Comparison of ENCODE assay signal across 8 cellular contexts in genomic region chr15:77187751-77188464, GRCh38.
DNase-seq lines count a peak whose midpoint lies in the region; ATAC-seq, FAIRE-seq and TF ChIP-seq lines count a peak whose summit lies in the region.

No MANE protein-coding gene starts in this region.

- CTCF ChIA-PET in GM12878 (lab: Yijun Ruan, JAX): interaction anchor here (0.7 to 18.9 kb wide), 47 partner anchors 8 to 675 kb away, joined by 3 to 455 read pairs (median 5); partner anchors contain the start of gene HMG20A

- H3K4me1 ChIP-seq in Karpas-422 (ENCODE audit: low read length) (peaks cover 17% of the 10 kb centered on the region), GM12878 (ENCODE audit: control insufficient read depth, insufficient read depth, low read length) (peaks cover 52% of the 10 kb centered on the region), liver (ENCODE audit: control insufficient read depth in 4 of 4, insufficient read depth in 4 of 4, low read length in 3 of 4) (peaks cover 0 to 8% (median 4%) of the 10 kb centered on the region in 4 donors), upper lobe of left lung (peaks cover 42 to 63% (median 52%) of the 10 kb centered on the region in 4 donors)

- H3K9me2 ChIP-seq in Karpas-422 (replicated peaks; ENCODE audit: insufficient read depth, low read length): no peaks in the 10 kb centered on the region

- DNase-seq in Karpas-422: peak; percentile 67
- peak; percentile 73 for DNase-seq in GM12878 (ENCODE audit: low read depth, low spot score)
- DNase-seq in upper lobe of left lung: peak in 1 of 2 donors; percentile 52
- no peak for DNase-seq in NCI-H1417 (lab: John Stamatoyannopoulos, UW)
- DNase-seq in NCI-H1436 treated with DMSO at 0.1 percent for 48 hours (lab: John Stamatoyannopoulos, UW): no peak
- DNase-seq in cerebellar nuclear complex (lab: John Stamatoyannopoulos, UW): no peak

- H3K27ac ChIP-seq in Karpas-422 (ENCODE audit: low read length): no peak overlapping the region
- peak overlapping the region; percentile 64 for H3K27ac ChIP-seq in GM12878 (ENCODE audit: control insufficient read depth, insufficient read depth)
- H3K27ac ChIP-seq in liver (ENCODE audit: low read depth in 1 of 2, low read length in 2 of 2): peak overlapping the region; percentile 25 to 53
- H3K27ac ChIP-seq in upper lobe of left lung: peak overlapping the region; percentile 62 to 84 (median 76)

- ATAC-seq in GM18873 (IDR thresholded peaks at IDR 0.05; ENCODE audit: low FRiP score, unreplicated experiment) (peak; percentile 62), GM12878 (peak; percentile 77), upper lobe of left lung (ENCODE audit: low FRiP score in 2 of 2) (peak; percentile 47 to 89)

- H3K36me3 ChIP-seq in Karpas-422 (ENCODE audit: insufficient read depth, low read length) (no peaks in the 10 kb centered on the region), GM12878 (ENCODE audit: control insufficient read depth in 2 of 2, insufficient read depth in 2 of 2, low read length in 1 of 2) (no peaks in the 10 kb centered on the region), liver (ENCODE audit: control insufficient read depth in 4 of 4, insufficient read depth in 3 of 4, low read depth in 1 of 4, low read length in 3 of 4) (no peaks in the 10 kb centered on the region), upper lobe of left lung (no peaks in the 10 kb centered on the region)

- BruUV-seq in GM12878 (replicated peaks; lab: Mats Ljungman, UMichigan): no TSS peak

- H3K79me2 ChIP-seq in Karpas-422 (ENCODE audit: low read length): no peaks in the 10 kb centered on the region
- H3K79me2 ChIP-seq in GM12878 (ENCODE audit: control insufficient read depth, insufficient read depth, low read length): no peaks in the 10 kb centered on the region

- no peaks in the 10 kb centered on the region; the same call in 1 of the 2 replicates for H4K20me1 ChIP-seq in Karpas-422 (ENCODE audit: insufficient read depth, low read depth, low read length)
- H4K20me1 ChIP-seq in GM12878 (ENCODE audit: control insufficient read depth, insufficient read depth): no peaks in the 10 kb centered on the region

- TF ChIP-seq CTCF in GM12878 (IDR thresholded peaks at IDR 0.05 in 2 of 3, conservative IDR thresholded peaks at IDR 0.05 in 1 of 3; ENCODE audit: control insufficient read depth in 2 of 3, extremely low read depth in 1 of 3, insufficient read depth in 1 of 3, low read depth in 3 of 3, low read length in 3 of 3) (no peak), liver (IDR thresholded peaks at IDR 0.05; ENCODE audit: low read depth, low read length, missing input control) (no peak), upper lobe of left lung (IDR thresholded peaks at IDR 0.05) (no peak)

- H3K4me2 ChIP-seq in Karpas-422 (ENCODE audit: low read depth, low read length, poor library complexity, severe bottlenecking) (peak overlapping the region; percentile 51), GM12878 (ENCODE audit: control insufficient read depth, insufficient read depth) (peak overlapping the region; percentile 49)

- FAIRE-seq in GM12878 (lab: Jason Lieb, UNC): peak; percentile 59

- H3K4me3 ChIP-seq in Karpas-422 (ENCODE audit: low read length): no peak overlapping the region
- no peak overlapping the region for H3K4me3 ChIP-seq in GM12878
- H3K4me3 ChIP-seq in liver (ENCODE audit: low read depth in 1 of 3, low read length in 3 of 3): no peak overlapping the region
- no peak overlapping the region for H3K4me3 ChIP-seq in upper lobe of left lung

- TF ChIP-seq RAD21 in GM12878 (IDR thresholded peaks at IDR 0.05; ENCODE audit: insufficient read depth, low read depth, low read length) (no peak), liver (IDR thresholded peaks at IDR 0.05) (peak; percentile 42 to 47)

- TF ChIP-seq EP300 in GM12878 (IDR thresholded peaks at IDR 0.05; ENCODE audit: borderline replicate concordance in 1 of 2, control insufficient read depth in 1 of 2, low read depth in 2 of 2, low read length in 2 of 2): peak; percentile 76 to 88; a peak in 3 of 4 replicates
- peak in 2 of 4 donors; percentile 89 to 92 for TF ChIP-seq EP300 in upper lobe of left lung (IDR thresholded peaks at IDR 0.05)

- in situ Hi-C loops in GM12878 (cut with MboI): loop anchor here (5.0 kb wide), 2 partner anchors 309 to 354 kb away; no protein-coding TSS in a partner anchor

- H3K9ac ChIP-seq in Karpas-422 (ENCODE audit: low read length) (no peak overlapping the region), GM12878 (ENCODE audit: control insufficient read depth, insufficient read depth, low read length) (0 out of 2 replicates have a peak overlapping the region, but pooled peaks have one; percentile 10), liver (ENCODE audit: low read depth in 1 of 2, low read length in 2 of 2) (peak overlapping the region in 1 of 2 donors; percentile 5)

- RAD21 ChIA-PET in GM12878 (lab: Charles Lee; ENCODE audit: unreplicated experiment): interaction anchor here (0.6 to 15.0 kb wide), 32 partner anchors 8 to 705 kb away, joined by 3 to 286 read pairs (median 7); partner anchors contain the start of gene HMG20A

- TF ChIP-seq POLR2A in GM12878 (IDR thresholded peaks at IDR 0.05; ENCODE audit: low read depth, low read length): no peak
- TF ChIP-seq POLR2A in upper lobe of left lung (IDR thresholded peaks at IDR 0.05): no peak

- intact Hi-C loops in GM12878 (cut with micrococcal nuclease; ENCODE audit: unreplicated experiment): loop anchor here (5.0 to 10.0 kb wide), 2 partner anchors 203 to 444 kb away; partner anchors contain the start of gene LINGO1

- H3K27me3 ChIP-seq in Karpas-422 (ENCODE audit: low read length) (no peaks in the 10 kb centered on the region), GM12878 (replicated peaks in 1 of 2; ENCODE audit: control insufficient read depth in 2 of 2, insufficient read depth in 2 of 2, low read length in 1 of 2) (no peaks in the 10 kb centered on the region), liver (ENCODE audit: control insufficient read depth in 4 of 4, insufficient read depth in 4 of 4, low read length in 3 of 4) (no peaks in the 10 kb centered on the region), upper lobe of left lung (no peaks in the 10 kb centered on the region)

- H3K9me3 ChIP-seq in Karpas-422 (ENCODE audit: low read length): no peaks in the 10 kb centered on the region
- H3K9me3 ChIP-seq in GM12878 (replicated peaks; ENCODE audit: control insufficient read depth, insufficient read depth, low read length): no peaks in the 10 kb centered on the region
- H3K9me3 ChIP-seq in liver (ENCODE audit: control insufficient read depth in 4 of 4, low read length in 3 of 4): no peaks in the 10 kb centered on the region
- no peaks in the 10 kb centered on the region for H3K9me3 ChIP-seq in upper lobe of left lung

- SMC1A ChIA-PET in GM12878 (lab: Charles Lee; ENCODE audit: uncharacterized antibody, unreplicated experiment): interaction anchor here (0.6 to 15.7 kb wide), 48 partner anchors 8 to 634 kb away, joined by 3 to 365 read pairs (median 6); partner anchors contain the start of genes HMG20A and PEAK1

- POLR2A ChIA-PET in GM12878 (lab: Charles Lee): interaction anchor here (1.1 to 3.0 kb wide), 11 partner anchors 67 to 355 kb away, joined by 3 to 16 read pairs (median 5); no protein-coding TSS in a partner anchor

- no peak overlapping the region for H2AFZ ChIP-seq in Karpas-422 (ENCODE audit: low read length)
- H2AFZ ChIP-seq in GM12878 (ENCODE audit: control insufficient read depth, low read depth, low read length): no peak overlapping the region

- 13% methylated on average over 4 of the region's 4 CpGs for WGBS in GM12878 (ENCODE audit: insufficient coverage, insufficient replicate concordance, low lambda C conversion rate, missing lambda C conversion rate)
- 73% methylated on average over 4 of the region's 4 CpGs for WGBS in liver
- 32 to 42% methylated on average over 4 of the region's 4 CpGs for WGBS in upper lobe of left lung, 2 donors

TF ChIP-seq in GM12878, 131 proteins besides CTCF, POLR2A, EP300 and RAD21 (continues in another document):
- peak; percentile 72; the same call in 1 of the 2 replicates for TF ChIP-seq TCF3 (IDR thresholded peaks at IDR 0.05; ENCODE audit: borderline replicate concordance, insufficient read depth, low read depth, low read length)
- TF ChIP-seq MYB (IDR thresholded peaks at IDR 0.05; ENCODE audit: borderline replicate concordance, low read depth, low read length): no peak
- TF ChIP-seq PAX5 (IDR thresholded peaks at IDR 0.05; ENCODE audit: borderline replicate concordance, low read depth, low read length): no peak; the same call in 1 of the 2 replicates
- TF ChIP-seq DPF2 (IDR thresholded peaks at IDR 0.05): peak; percentile 95
- TF ChIP-seq ZNF24 (IDR thresholded peaks at IDR 0.05): 0 out of 2 replicates have a peak, but pooled peaks have one; percentile 8
- peak; percentile 65 for TF ChIP-seq BCL11A (IDR thresholded peaks at IDR 0.05; ENCODE audit: low read depth, low read length)
- no peak for TF ChIP-seq YBX1 (IDR thresholded peaks at IDR 0.05)
- TF ChIP-seq GATAD2B (conservative IDR thresholded peaks at IDR 0.05; ENCODE audit: low read depth): peak; percentile 93
- no peak for TF ChIP-seq FOS (IDR thresholded peaks at IDR 0.05; ENCODE audit: borderline replicate concordance, extremely low read depth, insufficient read length)
- TF ChIP-seq NR2F1 (conservative IDR thresholded peaks at IDR 0.05): peak; percentile 80
- peak; percentile 80; the same call in 1 of the 2 replicates for TF ChIP-seq TCF12 (IDR thresholded peaks at IDR 0.05; ENCODE audit: low read depth, low read length)
- peak; percentile 72 for TF ChIP-seq ATF7 (IDR thresholded peaks at IDR 0.05; ENCODE audit: low read depth)

TF ChIP-seq in liver, 16 proteins besides CTCF, POLR2A, EP300 and RAD21 (continues in another document):
- TF ChIP-seq YY1 (IDR thresholded peaks at IDR 0.05): no peak
- no peak for TF ChIP-seq ZBTB33 (IDR thresholded peaks at IDR 0.05)
- TF ChIP-seq RXRA (IDR thresholded peaks at IDR 0.05): no peak
- no peak for TF ChIP-seq MAX (IDR thresholded peaks at IDR 0.05)
- TF ChIP-seq TAF1 (conservative IDR thresholded peaks at IDR 0.05): no peak

Comparison
In these comparisons a context has a peak if more than half of its experiments do, and no peak if none do; other contexts are left out.
1. DNase-seq: peak in Karpas-422 (single experiment) and GM12878 (single experiment); none in NCI-H1417 (0 of 3), NCI-H1436 treated with DMSO at 0.1 percent for 48 hours (single experiment) and cerebellar nuclear complex (0 of 2).
2. Peak in every context shown above with its lines, with median percentiles within 50 percentile points of each other: ATAC-seq.